8 cellular contexts compared by ENCODE assay signal in genomic region chr1:155226188-155226909, GRCh38. TPM values are rescaled to one million over a fixed set of nuclear protein-coding genes. Genes with fewer than 3 reads are reported as not detected.
A peak's percentile ranks its signal among the peaks of the same experiment; 100 is the strongest.
DNase-seq lines count a peak whose midpoint lies in the region; ATAC-seq and TF ChIP-seq lines count a peak whose summit lies in the region.

No MANE protein-coding gene starts in this region.

- peak; percentile 66 for TF ChIP-seq CTCF in AG09309 (IDR thresholded peaks at IDR 0.05; ENCODE audit: control insufficient read depth, insufficient read depth, low read depth, low read length, missing control alignments)
- peak; percentile 68 for TF ChIP-seq CTCF in astrocyte of the spinal cord (IDR thresholded peaks at IDR 0.05; ENCODE audit: low read depth, low read length)
- TF ChIP-seq CTCF in gastrocnemius medialis (IDR thresholded peaks at IDR 0.05 in 4 of 5, conservative IDR thresholded peaks at IDR 0.05 in 1 of 5): peak; percentile 22 to 62 (median 53)

- ATAC-seq in gastrocnemius medialis: peak; percentile 29

- H3K4me1 ChIP-seq in GM23248 (ENCODE audit: insufficient read depth) (peaks cover 30% of the 10 kb centered on the region), iPS-15b (ENCODE audit: control insufficient read depth, insufficient read depth, low read length) (no peaks in the 10 kb centered on the region), gastrocnemius medialis (peaks cover 8 to 15% of the 10 kb centered on the region in 2 donors)

- intact Hi-C loops in gastrocnemius medialis (cut with DNase I; ENCODE audit: low total_unique reads): loop anchor here (1.0 to 5.0 kb wide), 3 partner anchors 16 to 54 kb away; partner anchors contain the start of genes KRTCAP2, THBS3 and TRIM46

- in situ Hi-C loops in GM23248 (cut with MboI): no loop called here
- in situ Hi-C loops in astrocyte of the spinal cord (cut with HindIII; ENCODE audit: low sequenced_read_pairs): no loop called here
- in situ Hi-C loops in gastrocnemius medialis (cut with MboI; ENCODE audit: low sequenced_read_pairs in 4 of 4): no loop called here

- H3K79me2 ChIP-seq in GM23248 (ENCODE audit: insufficient read depth): peaks cover 29% of the 10 kb centered on the region

- TF ChIP-seq POLR2A in gastrocnemius medialis (IDR thresholded peaks at IDR 0.05): no peak

- no peaks in the 10 kb centered on the region for H3K9me2 ChIP-seq in GM23248 (ENCODE audit: insufficient read depth)

- no peaks in the 10 kb centered on the region for H3K27me3 ChIP-seq in GM23248 (replicated peaks; ENCODE audit: insufficient read depth)
- H3K27me3 ChIP-seq in iPS-15b (ENCODE audit: control insufficient read depth, insufficient read depth, low read length): peaks cover 7% of the 10 kb centered on the region
- H3K27me3 ChIP-seq in gastrocnemius medialis: no peaks in the 10 kb centered on the region

- H3K9me3 ChIP-seq in GM23248 (ENCODE audit: low read depth): no peaks in the 10 kb centered on the region
- no peaks in the 10 kb centered on the region for H3K9me3 ChIP-seq in iPS-15b (ENCODE audit: control insufficient read depth, insufficient read depth, low read length)
- H3K9me3 ChIP-seq in gastrocnemius medialis: no peaks in the 10 kb centered on the region

- H3K27ac ChIP-seq in GM23248 (peak overlapping the region; percentile 84), gastrocnemius medialis (peak overlapping the region; percentile 77 to 83 (median 78))

- no peaks in the 10 kb centered on the region for H4K20me1 ChIP-seq in GM23248 (ENCODE audit: insufficient read depth)

- peak overlapping the region; percentile 85 for H2AFZ ChIP-seq in GM23248

- WGBS in GM23248 (ENCODE audit: low coverage in 1 of 2, low lambda C conversion rate in 2 of 2, missing lambda C conversion rate in 2 of 2), 2 experiments: 1 to 3% methylated on average over 7 of the region's 7 CpGs

- no peaks in the 10 kb centered on the region for H3K36me3 ChIP-seq in GM23248 (ENCODE audit: low read depth)
- no peaks in the 10 kb centered on the region for H3K36me3 ChIP-seq in iPS-15b (ENCODE audit: control insufficient read depth, insufficient read depth, low read length)
- H3K36me3 ChIP-seq in gastrocnemius medialis: no peaks in the 10 kb centered on the region

- peaks cover 29% of the 10 kb centered on the region for H3F3A ChIP-seq in GM23248 (ENCODE audit: insufficient read depth)

- DNase-seq in AG09309 (ENCODE audit: low read depth) (no peak), GM23248 (peak; percentile 84), NCI-H2029 treated with DMSO at 0.1 percent for 48 hours (lab: John Stamatoyannopoulos, UW) (peak; percentile 34), T-helper 22 cell (ENCODE audit: low read depth) (peak; percentile 64), astrocyte of the spinal cord (ENCODE audit: low read depth, low spot score) (peak; percentile 81), gastrocnemius medialis (peak; percentile 33 to 53), NCI-H774 (lab: John Stamatoyannopoulos, UW) (no peak)

- peak overlapping the region; percentile 54 for H3K4me3 ChIP-seq in AG09309 (ENCODE audit: control insufficient read depth, low read depth, low read length)
- peak overlapping the region; percentile 91 for H3K4me3 ChIP-seq in GM23248
- peak overlapping the region; percentile 77 for H3K4me3 ChIP-seq in astrocyte of the spinal cord (ENCODE audit: low read depth, low read length)
- H3K4me3 ChIP-seq in iPS-15b (ENCODE audit: low read depth, low read length): peak overlapping the region; percentile 84
- H3K4me3 ChIP-seq in gastrocnemius medialis: peak overlapping the region; percentile 55 to 92 (median 70)

- peak overlapping the region; percentile 93 for H3K4me2 ChIP-seq in GM23248 (ENCODE audit: unreplicated experiment)

- H3K9ac ChIP-seq in GM23248 (peak overlapping the region; percentile 89), iPS-15b (ENCODE audit: low read depth, low read length) (peak overlapping the region; percentile 38)

RNA-seq across cellular contexts. Expression of gene MTX1, which starts 17.9 kb away (rescaled TPM):
- 39.6 and 61.4 TPM in 2 replicates for total RNA-seq in GM23248 (2014; rRNA removed; shearing (Covaris generic))
- polyA plus RNA-seq in GM23248 (2016; fragmentation: Nextera tagmentation; extraction: Ambion mirVana): 69.2 and 78.6 TPM in 2 replicates
- total RNA-seq in gastrocnemius medialis: 10 to 100 TPM; 14.4 to 26.9 (median 24.6) TPM

RNA-seq across cellular contexts. Expression of gene THBS3, which starts 18.7 kb away (rescaled TPM):
- total RNA-seq in GM23248 (2014; rRNA removed; shearing (Covaris generic)): 20.6 and 21.4 TPM in 2 replicates
- 14.9 and 16.6 TPM in 2 replicates for polyA plus RNA-seq in GM23248 (2016; fragmentation: Nextera tagmentation; extraction: Ambion mirVana)
- 1 to 10 TPM; 1.5 to 4.6 (median 3.3) TPM for total RNA-seq in gastrocnemius medialis

RNA-seq across cellular contexts. Expression of gene ENTREP3, which starts 28.9 kb away (rescaled TPM):
- 6.4 and 8.0 TPM in 2 replicates for total RNA-seq in GM23248 (2014; rRNA removed; shearing (Covaris generic))
- polyA plus RNA-seq in GM23248 (2016; fragmentation: Nextera tagmentation; extraction: Ambion mirVana): 8.0 TPM in 2 replicates
- total RNA-seq in gastrocnemius medialis: 10 to 100 TPM in 3 of 4 donors, 1 to 10 TPM in 1; 7.9 to 22.3 (median 18.8) TPM

RNA-seq across cellular contexts. Expression of gene SCAMP3, which starts 35.8 kb away (rescaled TPM):
- total RNA-seq in GM23248 (2014; rRNA removed; shearing (Covaris generic)): 53.6 and 80.5 TPM in 2 replicates
- polyA plus RNA-seq in GM23248 (2016; fragmentation: Nextera tagmentation; extraction: Ambion mirVana): 135 and 141 TPM in 2 replicates
- 100 to 1,000 TPM in 1 of 4 donors, 10 to 100 TPM in 3; 60.0 to 108 (median 79.3) TPM for total RNA-seq in gastrocnemius medialis

RNA-seq across cellular contexts. Expression of gene CLK2, which starts 47.0 kb away (rescaled TPM):
- 16.8 and 24.0 TPM in 2 replicates for total RNA-seq in GM23248 (2014; rRNA removed; shearing (Covaris generic))
- polyA plus RNA-seq in GM23248 (2016; fragmentation: Nextera tagmentation; extraction: Ambion mirVana): 10.2 and 10.4 TPM in 2 replicates
- total RNA-seq in gastrocnemius medialis: 10 to 100 TPM in 2 of 4 donors, 1 to 10 TPM in 2; 7.1 to 13.1 (median 9.8) TPM

Comparison
In these comparisons a context has a peak if more than half of its experiments do, and no peak if none do; other contexts are left out.
1. DNase-seq: peak in GM23248 (single experiment), NCI-H2029 treated with DMSO at 0.1 percent for 48 hours (single experiment), T-helper 22 cell (single experiment), astrocyte of the spinal cord (single experiment) and gastrocnemius medialis (2 of 2); none in AG09309 (single experiment) and NCI-H774 (single experiment).
2. Peak in every context shown above with its lines, with median percentiles within 50 percentile points of each other: H3K4me3 ChIP-seq and CTCF ChIP-seq.